Comparison of ENCODE assay signal across 23 cellular contexts in the genomic region with DNA sequence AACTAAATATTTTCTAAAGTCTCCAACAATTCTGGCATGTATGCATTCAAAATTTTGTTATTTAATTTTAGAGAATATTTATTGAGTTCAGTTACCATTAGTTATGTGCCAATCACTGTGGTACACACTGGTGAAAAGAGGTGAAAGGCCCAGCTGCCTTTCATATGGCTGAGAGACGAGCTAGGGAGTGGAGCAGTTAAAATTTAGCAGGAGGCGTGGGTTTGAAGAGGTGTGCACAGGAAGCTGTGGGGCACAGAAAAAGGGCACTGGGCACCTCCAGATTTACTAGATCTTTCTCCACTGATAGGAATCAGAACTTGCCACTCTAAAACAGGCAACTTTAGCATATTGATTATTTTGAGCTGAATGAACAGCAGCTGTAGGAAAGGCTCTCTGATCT.
"Had no signal": no experiment of that assay in that cellular context is flagged by ENCODE, and none has a peak within 500 bp of the region (broad histone marks: within the 10 kb centered on the region; RNA-seq: fewer than 3 reads in every experiment).

No MANE protein-coding gene starts in this region.

- H3K27me3 ChIP-seq: neural progenitor cell, ovary, right lobe of liver, sigmoid colon, stomach, thyroid gland, tibial nerve, upper lobe of left lung, vagina had no signal

- H3K79me2 ChIP-seq: parathyroid adenoma had no signal

- DNase-seq: occipital lobe; ovary; posterior cingulate gyrus; psoas muscle; right cardiac atrium; right lobe of liver; sigmoid colon; small intestine; stimulated activated CD4-positive, alpha-beta T cell treated with anti-CD3 and anti-CD28 coated beads, Interleukin-15, amount 100 ng/mL, for 24 hours; stimulated activated CD4-positive, alpha-beta T cell treated with anti-CD3 and anti-CD28 coated beads, Interleukin-2, amount 100 ng/mL, for 24 hours; stimulated activated CD4-positive, alpha-beta T cell treated with anti-CD3 and anti-CD28 coated beads, Interleukin-2, amount 100 ng/mL, for 48 hours; stimulated activated CD4-positive, alpha-beta T cell treated with anti-CD3 and anti-CD28 coated beads, Interleukin-4, amount 100 ng/mL, for 24 hours; stimulated activated naive B cell treated with anti-CD40 and anti-IgM and Interleukin-4, amounts not matched to agents 10 μg/mL and 1 μg/mL and 100 μg/mL, for 72 hours; stimulated activated naive CD4-positive, alpha-beta T cell treated with Interleukin-2 at 50 U/mL for 16 hours; stomach; thyroid gland; upper lobe of left lung had no signal

- H3K4me2 ChIP-seq: neural progenitor cell had no signal

- H3K4me3 ChIP-seq: neural progenitor cell, ovary, psoas muscle, right lobe of liver, sigmoid colon, stomach, thoracic aorta, thyroid gland, tibial nerve, upper lobe of left lung, vagina had no signal

- H2AFZ ChIP-seq: parathyroid adenoma had no signal

- H3K27ac ChIP-seq: neural progenitor cell, ovary, parathyroid adenoma, psoas muscle, right lobe of liver, sigmoid colon, stomach, thoracic aorta, thyroid gland, tibial nerve, upper lobe of left lung, vagina had no signal

- H3K9me3 ChIP-seq: ovary, psoas muscle, right lobe of liver, thoracic aorta, thyroid gland, upper lobe of left lung, vagina had no signal

- H3K9ac ChIP-seq: neural progenitor cell, parathyroid adenoma had no signal

- H3K36me3 ChIP-seq: neural progenitor cell, ovary, right lobe of liver, sigmoid colon, stomach, thoracic aorta, thyroid gland, tibial nerve, upper lobe of left lung, vagina had no signal

- H3K4me1 ChIP-seq: neural progenitor cell, parathyroid adenoma, psoas muscle, right lobe of liver, stomach, thyroid gland, tibial nerve, upper lobe of left lung, vagina had no signal

- ATAC-seq: psoas muscle; stimulated activated effector memory CD8-positive, alpha-beta T cell treated with anti-CD3 and anti-CD28 coated beads, Interleukin-12 subunit alpha, Interleukin-12 subunit beta, amount 100 ng/mL, for 72 hours; stimulated activated naive B cell treated with anti-CD40 and anti-IgM and Interleukin-4, amounts not matched to agents 10 μg/mL and 1 μg/mL and 100 μg/mL, for 72 hours had no signal
